Comparison of ENCODE assay signal across 8 cellular contexts in the genomic region with DNA sequence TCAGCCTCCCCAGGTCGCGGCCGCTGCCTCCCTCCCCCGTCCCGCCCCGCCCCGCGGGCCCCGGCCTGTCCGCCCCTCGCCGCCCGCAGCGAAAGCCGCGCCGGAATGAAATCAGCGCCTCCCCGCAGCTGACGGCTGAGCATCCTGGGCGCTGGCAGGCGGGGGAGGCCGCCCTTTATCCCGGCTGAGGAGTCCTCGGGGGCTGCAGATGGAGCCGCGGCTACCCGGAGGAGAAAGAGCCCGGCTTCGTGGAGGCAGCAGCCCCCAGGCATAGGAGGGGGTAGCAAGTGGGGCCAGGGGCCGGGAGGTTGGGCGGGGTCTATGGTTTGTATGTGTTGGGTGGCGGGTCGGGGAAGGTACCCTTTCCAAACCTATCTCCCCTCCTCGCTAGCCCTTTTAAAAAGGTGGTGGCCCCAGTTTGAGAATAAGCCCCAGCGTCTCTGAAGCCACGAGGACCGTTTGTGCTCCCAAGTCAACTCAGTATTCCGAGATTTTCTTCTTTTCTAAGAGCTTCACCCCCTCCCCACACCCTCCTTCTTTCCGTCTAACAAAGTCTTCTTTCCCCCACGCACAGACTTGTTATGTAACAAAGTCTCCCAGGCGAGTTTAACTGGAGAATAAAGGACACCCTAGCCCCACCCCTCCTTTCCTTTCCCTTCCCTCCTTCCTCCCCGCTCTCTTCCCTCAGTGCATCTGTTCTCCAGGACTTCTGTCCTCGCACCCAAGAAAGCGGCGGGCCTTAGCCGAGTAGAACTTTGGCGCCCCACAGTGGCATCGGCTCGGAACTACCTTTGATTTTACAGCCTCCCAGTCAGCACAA. TPM values are rescaled to one million over a fixed set of nuclear protein-coding genes. Genes with fewer than 3 reads are reported as not detected.
DNase-seq lines count a peak whose midpoint lies in the region; ATAC-seq, FAIRE-seq and TF ChIP-seq lines count a peak whose summit lies in the region.

No MANE protein-coding gene starts in this region.

- peak; percentile 95 for TF ChIP-seq CTCF in D721Med (IDR thresholded peaks at IDR 0.05; ENCODE audit: insufficient read depth, missing control alignments)
- peak; percentile 93 for TF ChIP-seq CTCF in epithelial cell of proximal tubule (conservative IDR thresholded peaks at IDR 0.05; ENCODE audit: low read depth, low read length)

- FAIRE-seq in D721Med (lab: Jason Lieb, UNC), result peak; percentile 32

- peaks cover 4% of the 10 kb centered on the region for H3K36me3 Mint-ChIP-seq in stimulated activated naive CD8-positive, alpha-beta T cell treated with anti-CD3 and anti-CD28 coated beads, Interleukin-15, Interleukin-2, amounts not matched to agents 100 ng/mL and 50 ng/mL, for 24 hours (ENCODE audit: low read depth)

- DNase-seq in D721Med (ENCODE audit: insufficient read length, low spot score) (peak; percentile 77), HUDEP-2 (lab: John Stamatoyannopoulos, UW; ENCODE audit: unreplicated experiment in 76 of 76) (peak in 62 of 76 experiments; percentile 4 to 81 (median 58)), NOMO-1 treated with dmso at 0.1 percent for 144 hours (lab: John Stamatoyannopoulos, UW; ENCODE audit: unreplicated experiment) (peak; percentile 40), activated T-cell treated with anti-CD3 and anti-CD28 coated beads for 1 hour (ENCODE audit: low read depth) (peak; percentile 58), epithelial cell of proximal tubule (ENCODE audit: low read depth) (no peak), mucosa of gallbladder (ENCODE audit: low spot score) (peak; percentile 66)

- peak; percentile 61 for ATAC-seq in GM21381 (IDR thresholded peaks at IDR 0.05; ENCODE audit: unreplicated experiment)

- H3K9me3 Mint-ChIP-seq in stimulated activated naive CD8-positive, alpha-beta T cell treated with anti-CD3 and anti-CD28 coated beads, Interleukin-15, Interleukin-2, amounts not matched to agents 100 ng/mL and 50 ng/mL, for 24 hours, result no peaks in the 10 kb centered on the region

- peak overlapping the region; percentile 49 for H3K4me3 Mint-ChIP-seq in stimulated activated naive CD8-positive, alpha-beta T cell treated with anti-CD3 and anti-CD28 coated beads, Interleukin-15, Interleukin-2, amounts not matched to agents 100 ng/mL and 50 ng/mL, for 24 hours

- H3K27ac Mint-ChIP-seq in stimulated activated naive CD8-positive, alpha-beta T cell treated with anti-CD3 and anti-CD28 coated beads, Interleukin-15, Interleukin-2, amounts not matched to agents 100 ng/mL and 50 ng/mL, for 24 hours, result no peak overlapping the region

- no peak overlapping the region for H3K4me3 ChIP-seq in epithelial cell of proximal tubule (ENCODE audit: low read depth, low read length)

- peaks cover 25% of the 10 kb centered on the region for H3K4me1 Mint-ChIP-seq in stimulated activated naive CD8-positive, alpha-beta T cell treated with anti-CD3 and anti-CD28 coated beads, Interleukin-15, Interleukin-2, amounts not matched to agents 100 ng/mL and 50 ng/mL, for 24 hours (ENCODE audit: low read depth)

- H3K27me3 Mint-ChIP-seq in stimulated activated naive CD8-positive, alpha-beta T cell treated with anti-CD3 and anti-CD28 coated beads, Interleukin-15, Interleukin-2, amounts not matched to agents 100 ng/mL and 50 ng/mL, for 24 hours, result peaks cover 86% of the 10 kb centered on the region

RNA-seq across cellular contexts. Expression of gene POU3F2, which starts 11.0 kb away (rescaled TPM):
- total RNA-seq in epithelial cell of proximal tubule (not detected in 2 replicates), mucosa of gallbladder (not detected)
